Comparison of ENCODE assay signal across 13 cellular contexts in genomic region chr2:174033163-174033550, GRCh38.
DNase-seq lines count a peak whose midpoint lies in the region; ATAC-seq and TF ChIP-seq lines count a peak whose summit lies in the region.
"Had no signal": no experiment of that assay in that cellular context is flagged by ENCODE, and none has a peak within 500 bp of the region (broad histone marks: within the 10 kb centered on the region; RNA-seq: fewer than 3 reads in every experiment).

No MANE protein-coding gene starts in this region.

- no peaks in the 10 kb centered on the region for H3K36me3 Mint-ChIP-seq in Calu3 (ENCODE audit: insufficient read depth, unreplicated experiment)
- no peaks in the 10 kb centered on the region for H3K36me3 Mint-ChIP-seq in IgD-negative memory B cell
- H3K36me3 Mint-ChIP-seq in memory B cell = no peaks in the 10 kb centered on the region
- no peaks in the 10 kb centered on the region for H3K36me3 Mint-ChIP-seq in stimulated activated memory B cell treated with anti-CD40 and anti-IgM and Interleukin-4, amounts not matched to agents 10 μg/mL and 1 μg/mL and 100 μg/mL, for 72 hours

- BruUV-seq in Calu3 (replicated peaks; lab: Mats Ljungman, UMichigan) = no TSS peak

- DNase-seq in Calu3 (no peak), memory B cell (ENCODE audit: low spot score in 2 of 2) (no peak), HPDE6-E6E7 (ENCODE audit: extremely low spot score) (no peak), NCI-H69 (lab: John Stamatoyannopoulos, UW) (no peak)
- DNase-seq: Karpas-422, NCI-H1092, NCI-H2081 treated with DMSO at 0.1 percent for 48 hours, NCI-H510A, NCI-H774, Right ventricle myocardium superior had no signal

- H3K27ac Mint-ChIP-seq in Calu3 (ENCODE audit: unreplicated experiment) (peak overlapping the region; percentile 77), IgD-negative memory B cell (peak overlapping the region in 1 of 3 donors; percentile 37), memory B cell (peak overlapping the region; percentile 90)
- H3K27ac Mint-ChIP-seq in stimulated activated memory B cell treated with anti-CD40 and anti-IgM and Interleukin-4, amounts not matched to agents 10 μg/mL and 1 μg/mL and 100 μg/mL, for 72 hours = peak overlapping the region; percentile 70

- intact Hi-C loops in Calu3 (cut with micrococcal nuclease; ENCODE audit: unreplicated experiment) = no loop called here

- H3K4me3 Mint-ChIP-seq in Calu3 (ENCODE audit: low read depth, unreplicated experiment) = no peak overlapping the region
- peak overlapping the region in 3 of 4 donors; percentile 17 to 67 (median 52) for H3K4me3 Mint-ChIP-seq in IgD-negative memory B cell
- H3K4me3 Mint-ChIP-seq in memory B cell = no peak overlapping the region
- H3K4me3 Mint-ChIP-seq in stimulated activated memory B cell treated with anti-CD40 and anti-IgM and Interleukin-4, amounts not matched to agents 10 μg/mL and 1 μg/mL and 100 μg/mL, for 72 hours = no peak overlapping the region

- no peak for ATAC-seq in memory B cell (ENCODE audit: low read depth)
- ATAC-seq in stimulated activated memory B cell treated with anti-CD40 and anti-IgM and Interleukin-4, amounts not matched to agents 10 μg/mL and 1 μg/mL and 100 μg/mL, for 72 hours = no peak
- ATAC-seq in HG03521 (IDR thresholded peaks at IDR 0.05; ENCODE audit: unreplicated experiment) = no peak

- H3K4me1 Mint-ChIP-seq in Calu3 (ENCODE audit: low read depth, unreplicated experiment) (peaks cover 45% of the 10 kb centered on the region), IgD-negative memory B cell (peaks cover 23 to 28% (median 27%) of the 10 kb centered on the region in 3 donors), memory B cell (peaks cover 29% of the 10 kb centered on the region)
- H3K4me1 Mint-ChIP-seq in stimulated activated memory B cell treated with anti-CD40 and anti-IgM and Interleukin-4, amounts not matched to agents 10 μg/mL and 1 μg/mL and 100 μg/mL, for 72 hours = peaks cover 47% of the 10 kb centered on the region

- no peak for TF ChIP-seq CTCF in Calu3 (IDR thresholded peaks at IDR 0.05; ENCODE audit: unreplicated experiment)

- peaks cover 3% of the 10 kb centered on the region for H3K9me3 Mint-ChIP-seq in Calu3 (ENCODE audit: low read depth, unreplicated experiment)
- H3K9me3 Mint-ChIP-seq in IgD-negative memory B cell = no peaks in the 10 kb centered on the region
- no peaks in the 10 kb centered on the region for H3K9me3 Mint-ChIP-seq in memory B cell
- H3K9me3 Mint-ChIP-seq in stimulated activated memory B cell treated with anti-CD40 and anti-IgM and Interleukin-4, amounts not matched to agents 10 μg/mL and 1 μg/mL and 100 μg/mL, for 72 hours = no peaks in the 10 kb centered on the region

- CTCF ChIA-PET in Calu3 (lab: Charles Lee) = no interaction called here

- H3K27me3 Mint-ChIP-seq in Calu3 (ENCODE audit: unreplicated experiment) (no peaks in the 10 kb centered on the region), IgD-negative memory B cell (peaks cover 2% of the 10 kb centered on the region), memory B cell (no peaks in the 10 kb centered on the region)
- no peaks in the 10 kb centered on the region for H3K27me3 Mint-ChIP-seq in stimulated activated memory B cell treated with anti-CD40 and anti-IgM and Interleukin-4, amounts not matched to agents 10 μg/mL and 1 μg/mL and 100 μg/mL, for 72 hours

Comparison
In these comparisons a context has a peak if more than half of its experiments do, and no peak if none do; other contexts are left out.
1. H3K4me3 Mint-ChIP-seq: peak in IgD-negative memory B cell (3 of 4); none in Calu3 (single experiment), memory B cell (single experiment) and stimulated activated memory B cell treated with anti-CD40 and anti-IgM and Interleukin-4, amounts not matched to agents 10 μg/mL and 1 μg/mL and 100 μg/mL, for 72 hours (single experiment).